In the genomic region with DNA sequence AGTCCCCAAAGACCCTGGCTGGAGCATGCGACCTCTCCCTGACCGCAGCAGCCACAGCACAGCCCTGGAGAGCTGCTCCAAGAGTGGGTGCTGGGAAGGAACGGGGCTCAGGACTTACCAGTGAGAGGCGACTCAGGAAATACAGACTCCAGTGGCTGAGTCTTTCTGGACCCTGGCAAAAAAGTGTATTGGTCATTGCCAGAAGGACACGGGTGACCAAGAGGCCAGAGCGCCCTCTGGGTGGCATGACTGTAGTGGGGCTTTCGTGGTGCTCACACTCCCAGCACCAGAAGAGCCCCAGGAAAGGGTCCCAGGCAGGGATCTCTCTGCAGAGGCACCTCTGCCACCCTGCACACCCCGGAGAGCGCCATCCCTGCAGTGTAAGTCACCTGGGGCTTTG, we compare ENCODE assay signal across 1 cellular context.
TF ChIP-seq lines count a peak whose summit lies in the region.

No MANE protein-coding gene starts in this region.

TF ChIP-seq in HepG2, 621 proteins besides CTCF, POLR2A, EP300 and RAD21:
- no peak for TF ChIP-seq ZNF761 (CRISPR knock-in tag; conservative IDR thresholded peaks at IDR 0.05)
- TF ChIP-seq SUZ12 (IDR thresholded peaks at IDR 0.05; ENCODE audit: low read depth, low read length): no peak
- TF ChIP-seq ZNF430 (CRISPR knock-in tag; IDR thresholded peaks at IDR 0.05): no peak
- TF ChIP-seq CCAR2 (optimal IDR thresholded peaks at IDR 0.05; ENCODE audit: low read depth, low read length): no peak
- TF ChIP-seq ZNF547 (CRISPR knock-in tag; IDR thresholded peaks at IDR 0.05): no peak
- no peak for TF ChIP-seq ZNF432 (CRISPR knock-in tag; IDR thresholded peaks at IDR 0.05; ENCODE audit: borderline replicate concordance)
- TF ChIP-seq USF2 (IDR thresholded peaks at IDR 0.05; ENCODE audit: low read depth, low read length): no peak
- TF ChIP-seq USF2 (CRISPR knock-in tag; IDR thresholded peaks at IDR 0.05; ENCODE audit: borderline replicate concordance): no peak
- TF ChIP-seq ZNF550 (CRISPR knock-in tag; IDR thresholded peaks at IDR 0.05; ENCODE audit: borderline replicate concordance): no peak
- TF ChIP-seq, protein P1, sequence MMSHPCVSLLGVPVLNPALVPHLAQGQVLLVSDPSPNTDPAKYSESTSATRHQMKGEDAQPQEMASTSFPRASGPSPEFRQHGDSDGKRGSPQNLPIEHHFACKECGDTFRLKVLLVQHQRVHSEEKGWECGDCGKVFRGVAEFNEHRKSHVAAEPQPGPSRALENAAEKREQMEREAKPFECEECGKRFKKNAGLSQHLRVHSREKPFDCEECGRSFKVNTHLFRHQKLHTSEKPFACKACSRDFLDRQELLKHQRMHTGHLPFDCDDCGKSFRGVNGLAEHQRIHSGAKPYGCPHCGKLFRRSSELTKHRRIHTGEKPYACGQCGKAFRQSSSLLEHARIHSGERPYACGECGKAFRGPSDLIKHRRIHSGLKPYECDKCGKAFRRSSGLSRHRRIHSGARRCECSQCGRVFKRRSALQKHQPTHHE (CRISPR knock-in tag; IDR thresholded peaks at IDR 0.05; ENCODE audit: borderline replicate concordance): no peak
- TF ChIP-seq NR1H2 (CRISPR knock-in tag; IDR thresholded peaks at IDR 0.05; ENCODE audit: borderline replicate concordance, low read depth): no peak
- TF ChIP-seq HINFP (CRISPR knock-in tag; IDR thresholded peaks at IDR 0.05; ENCODE audit: low read depth): no peak
- TF ChIP-seq ZNF160 (CRISPR knock-in tag; IDR thresholded peaks at IDR 0.05): no peak
- TF ChIP-seq FIP1L1 (IDR thresholded peaks at IDR 0.05; ENCODE audit: borderline replicate concordance, insufficient read depth, low read depth, low read length): no peak
- no peak for TF ChIP-seq TFAP4 (IDR thresholded peaks at IDR 0.05; ENCODE audit: borderline replicate concordance, low read depth)
